13 cellular contexts compared by ENCODE assay signal in the genomic region with DNA sequence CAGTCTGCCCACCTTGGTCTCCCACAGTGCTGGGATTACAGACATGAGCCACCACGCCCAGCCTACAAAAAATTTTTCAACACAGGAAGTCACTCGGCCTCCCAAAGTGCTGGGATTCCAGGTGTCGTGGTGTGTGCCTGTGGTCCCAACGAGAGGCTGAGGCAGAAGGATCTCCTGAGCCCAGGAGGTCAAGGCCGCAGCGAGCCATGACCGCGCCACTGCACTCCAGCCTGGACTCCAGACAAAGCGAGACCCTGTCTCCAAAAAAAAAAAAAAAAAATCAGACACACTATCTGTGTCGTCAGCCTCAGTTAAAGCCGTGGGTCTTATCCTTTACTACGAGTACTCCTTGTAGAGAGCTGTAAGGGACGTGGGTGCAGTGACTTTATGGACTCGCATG. TPM values are rescaled to one million over a fixed set of nuclear protein-coding genes. Genes with fewer than 3 reads are reported as not detected.
DNase-seq lines count a peak whose midpoint lies in the region; ATAC-seq, FAIRE-seq and TF ChIP-seq lines count a peak whose summit lies in the region.
"Had no signal": no experiment of that assay in that cellular context is flagged by ENCODE, and none has a peak within 500 bp of the region (broad histone marks: within the 10 kb centered on the region; RNA-seq: fewer than 3 reads in every experiment).

No MANE protein-coding gene starts in this region.

- CTCF ChIA-PET in activated CD8-positive, alpha-beta T cell treated with anti-CD3 and anti-CD28 coated beads for 36 hours (lab: Charles Lee), result no interaction called here
- CTCF ChIA-PET in activated CD8-positive, alpha-beta T cell treated with anti-CD3 and anti-CD28 coated beads, Interleukin-2, amount 10 ng/mL, durations not matched to agents 7 days and 5 days (lab: Charles Lee), result interaction anchor here (1.0 kb wide), 1 partner anchor 72 kb away, joined by 3 read pairs; no protein-coding TSS in a partner anchor

- H3K27ac Mint-ChIP-seq in activated CD8-positive, alpha-beta T cell treated with anti-CD3 and anti-CD28 coated beads for 36 hours, result peak overlapping the region; percentile 81
- H3K27ac Mint-ChIP-seq in activated CD8-positive, alpha-beta T cell treated with anti-CD3 and anti-CD28 coated beads, Interleukin-2, amount 10 ng/mL, durations not matched to agents 7 days and 5 days, result no peak overlapping the region
- peak overlapping the region; percentile 58 for H3K27ac Mint-ChIP-seq in endodermal cell
- H3K27ac Mint-ChIP-seq: GM23338 had no signal

- peaks cover 67% of the 10 kb centered on the region for H3K4me1 Mint-ChIP-seq in activated CD8-positive, alpha-beta T cell treated with anti-CD3 and anti-CD28 coated beads for 36 hours (ENCODE audit: low read depth)
- H3K4me1 Mint-ChIP-seq in activated CD8-positive, alpha-beta T cell treated with anti-CD3 and anti-CD28 coated beads, Interleukin-2, amount 10 ng/mL, durations not matched to agents 7 days and 5 days (ENCODE audit: low read depth), result peaks cover 62% of the 10 kb centered on the region
- peaks cover 22% of the 10 kb centered on the region for H3K4me1 Mint-ChIP-seq in endodermal cell

- POLR2A ChIA-PET in activated CD8-positive, alpha-beta T cell treated with anti-CD3 and anti-CD28 coated beads for 36 hours (lab: Charles Lee), result no interaction called here
- POLR2A ChIA-PET in activated CD8-positive, alpha-beta T cell treated with anti-CD3 and anti-CD28 coated beads, Interleukin-2, amount 10 ng/mL, durations not matched to agents 7 days and 5 days (lab: Charles Lee), result no interaction called here

- H3K9ac ChIP-seq in endodermal cell (ENCODE audit: extremely low read depth, low read length, poor library complexity, severe bottlenecking), result no peak overlapping the region
- H3K9ac ChIP-seq: BLaER1 treated with 17β-estradiol and CSF1 and Interleukin-3, amounts not matched to agents 10 nM and 100 nM had no signal

- peaks cover 46% of the 10 kb centered on the region for H3K36me3 Mint-ChIP-seq in activated CD8-positive, alpha-beta T cell treated with anti-CD3 and anti-CD28 coated beads for 36 hours (ENCODE audit: low read depth)
- H3K36me3 Mint-ChIP-seq in activated CD8-positive, alpha-beta T cell treated with anti-CD3 and anti-CD28 coated beads, Interleukin-2, amount 10 ng/mL, durations not matched to agents 7 days and 5 days (ENCODE audit: low read depth), result peaks cover 60% of the 10 kb centered on the region
- H3K36me3 Mint-ChIP-seq in endodermal cell (ENCODE audit: low read depth), result peaks cover 67% of the 10 kb centered on the region

- intact Hi-C loops in activated CD8-positive, alpha-beta T cell treated with anti-CD3 and anti-CD28 coated beads for 36 hours (cut with micrococcal nuclease), result no loop called here
- intact Hi-C loops in cardiac septum (cut with DNase I), result no loop called here

- H3K36me3 ChIP-seq in cardiac muscle cell (peaks cover 33% of the 10 kb centered on the region), endodermal cell (ENCODE audit: control insufficient read depth, insufficient read depth, low read length) (peaks cover 91% of the 10 kb centered on the region)

- 95 to 99% methylated on average over 10 to 14 of the region's 14 CpGs for WGBS in endodermal cell (ENCODE audit: insufficient coverage in 1 of 2, insufficient read length in 1 of 2), 2 experiments

- no peak for TF ChIP-seq CTCF in activated CD8-positive, alpha-beta T cell treated with anti-CD3 and anti-CD28 coated beads for 36 hours (IDR thresholded peaks at IDR 0.05)
- TF ChIP-seq CTCF in cardiac muscle cell (IDR thresholded peaks at IDR 0.05; ENCODE audit: low read depth, low read length) (no peak), endodermal cell (conservative IDR thresholded peaks at IDR 0.05) (no peak)

- H3K27me3 Mint-ChIP-seq in activated CD8-positive, alpha-beta T cell treated with anti-CD3 and anti-CD28 coated beads for 36 hours, result no peaks in the 10 kb centered on the region
- H3K27me3 Mint-ChIP-seq in activated CD8-positive, alpha-beta T cell treated with anti-CD3 and anti-CD28 coated beads, Interleukin-2, amount 10 ng/mL, durations not matched to agents 7 days and 5 days (ENCODE audit: low read depth), result no peaks in the 10 kb centered on the region
- H3K27me3 Mint-ChIP-seq in endodermal cell (ENCODE audit: insufficient read depth), result no peaks in the 10 kb centered on the region
- H3K27me3 Mint-ChIP-seq: CD4-positive, CD25-positive, alpha-beta regulatory T cell had no signal

- H3K27ac ChIP-seq in cardiac muscle cell, result peak overlapping the region; percentile 45
- no peak overlapping the region for H3K27ac ChIP-seq in endodermal cell (ENCODE audit: low read depth, low read length)
- H3K27ac ChIP-seq: BLaER1 treated with 17β-estradiol and CSF1 and Interleukin-3, amounts not matched to agents 10 nM and 100 nM had no signal

- no peak overlapping the region for H3K4me3 Mint-ChIP-seq in activated CD8-positive, alpha-beta T cell treated with anti-CD3 and anti-CD28 coated beads for 36 hours
- H3K4me3 Mint-ChIP-seq in activated CD8-positive, alpha-beta T cell treated with anti-CD3 and anti-CD28 coated beads, Interleukin-2, amount 10 ng/mL, durations not matched to agents 7 days and 5 days, result no peak overlapping the region
- H3K4me3 Mint-ChIP-seq in endodermal cell, result no peak overlapping the region
- H3K4me3 Mint-ChIP-seq: GM23338 had no signal

- H3K4me1 ChIP-seq in cardiac muscle cell (ENCODE audit: low read depth) (peaks cover 16% of the 10 kb centered on the region), endodermal cell (ENCODE audit: control insufficient read depth, insufficient read depth, low read length) (peaks cover 5% of the 10 kb centered on the region)

- ATAC-seq in activated CD8-positive, alpha-beta T cell treated with anti-CD3 and anti-CD28 coated beads for 36 hours, result no peak
- no peak for ATAC-seq in activated CD8-positive, alpha-beta T cell treated with anti-CD3 and anti-CD28 coated beads, Interleukin-2, amount 10 ng/mL, durations not matched to agents 7 days and 5 days
- ATAC-seq: GM12878, GM23338 had no signal

- H3K9me3 Mint-ChIP-seq in activated CD8-positive, alpha-beta T cell treated with anti-CD3 and anti-CD28 coated beads for 36 hours, result no peaks in the 10 kb centered on the region
- H3K9me3 Mint-ChIP-seq in activated CD8-positive, alpha-beta T cell treated with anti-CD3 and anti-CD28 coated beads, Interleukin-2, amount 10 ng/mL, durations not matched to agents 7 days and 5 days (ENCODE audit: insufficient read depth), result no peaks in the 10 kb centered on the region
- no peaks in the 10 kb centered on the region for H3K9me3 Mint-ChIP-seq in endodermal cell
- H3K9me3 Mint-ChIP-seq: CD4-positive, CD25-positive, alpha-beta regulatory T cell; GM23338 had no signal

- H3K4me3 ChIP-seq in cardiac muscle cell (no peak overlapping the region), endodermal cell (ENCODE audit: low read length) (no peak overlapping the region)
- H3K4me3 ChIP-seq: BLaER1 treated with 17β-estradiol and CSF1 and Interleukin-3, amounts not matched to agents 10 nM and 100 nM; GM12878; GM23338 had no signal

- no peaks in the 10 kb centered on the region for H3K9me3 ChIP-seq in cardiac muscle cell (ENCODE audit: low read depth)
- H3K9me3 ChIP-seq in endodermal cell (ENCODE audit: control insufficient read depth, low read length), result no peaks in the 10 kb centered on the region
- H3K9me3 ChIP-seq: BLaER1 treated with 17β-estradiol and CSF1 and Interleukin-3, amounts not matched to agents 10 nM and 100 nM had no signal

- FAIRE-seq in GM19239 (lab: Jason Lieb, UNC), result no peak
- FAIRE-seq: GM12878 had no signal

- H3K27me3 ChIP-seq in cardiac muscle cell (no peaks in the 10 kb centered on the region), endodermal cell (ENCODE audit: control insufficient read depth, insufficient read depth, low read length, poor library complexity, severe bottlenecking) (no peaks in the 10 kb centered on the region)
- H3K27me3 ChIP-seq: BLaER1 treated with 17β-estradiol and CSF1 and Interleukin-3, amounts not matched to agents 10 nM and 100 nM had no signal

- DNase-seq in activated CD8-positive, alpha-beta T cell treated with anti-CD3 and anti-CD28 coated beads for 36 hours, result no peak
- DNase-seq in activated CD8-positive, alpha-beta T cell treated with anti-CD3 and anti-CD28 coated beads, Interleukin-2, amount 10 ng/mL, durations not matched to agents 7 days and 5 days, result no peak
- no peak for DNase-seq in cardiac muscle cell (ENCODE audit: low read depth in 1 of 2, low spot score in 1 of 2)
- DNase-seq in cardiac septum (ENCODE audit: low spot score), result no peak
- no peak for DNase-seq in endodermal cell
- no peak for DNase-seq in GM19239 (ENCODE audit: insufficient read length, low spot score)
- DNase-seq in midbrain (lab: John Stamatoyannopoulos, UW), result no peak
- DNase-seq: ACHN; CD4-positive, CD25-positive, alpha-beta regulatory T cell; DMS79 had no signal

RNA-seq across cellular contexts. Expression of a gene that starts 15.8 kb away (rescaled TPM):
- 100 to 1,000 TPM; 149 to 153 TPM for total RNA-seq in activated CD8-positive, alpha-beta T cell treated with anti-CD3 and anti-CD28 coated beads for 36 hours
- total RNA-seq in activated CD8-positive, alpha-beta T cell treated with anti-CD3 and anti-CD28 coated beads, Interleukin-2, amount 10 ng/mL, durations not matched to agents 7 days and 5 days, result 100 to 1,000 TPM; 138 to 148 TPM
- total RNA-seq in cardiac muscle cell (256 and 280 TPM in 2 replicates), cardiac septum (200 TPM), endodermal cell (100 to 1,000 TPM; 379 to 396 TPM)
- 153 and 182 TPM in 2 replicates for polyA plus RNA-seq in cardiac muscle cell
- polyA plus RNA-seq in endodermal cell (2013, experiment 1 of 2), result 222 TPM
- 219 TPM for polyA plus RNA-seq in endodermal cell (2013, experiment 2 of 2)
